ENCODE assay signal across 9 cellular contexts in genomic region chr7:91929463-91929862, GRCh38. TPM values are rescaled to one million over a fixed set of nuclear protein-coding genes. Genes with fewer than 3 reads are reported as not detected.
DNase-seq lines count a peak whose midpoint lies in the region; ATAC-seq, FAIRE-seq and TF ChIP-seq lines count a peak whose summit lies in the region.
"Had no signal": no experiment of that assay in that cellular context is flagged by ENCODE, and none has a peak within 500 bp of the region (broad histone marks: within the 10 kb centered on the region; RNA-seq: fewer than 3 reads in every experiment).

No MANE protein-coding gene starts in this region.

- H3K4me1 ChIP-seq in GM12878 (ENCODE audit: control insufficient read depth, insufficient read depth, low read length) = no peaks in the 10 kb centered on the region

- H3K27me3 ChIP-seq in GM12878 (replicated peaks in 1 of 2; ENCODE audit: control insufficient read depth in 2 of 2, insufficient read depth in 2 of 2, low read length in 1 of 2) = no peaks in the 10 kb centered on the region

- RAD21 ChIA-PET in GM12878 (lab: Charles Lee; ENCODE audit: unreplicated experiment) = no interaction called here

- no peak overlapping the region for H3K9ac ChIP-seq in GM12878 (ENCODE audit: control insufficient read depth, insufficient read depth, low read length)

- ATAC-seq in GM18502 (IDR thresholded peaks at IDR 0.05; ENCODE audit: poor library complexity, unreplicated experiment) (peak; percentile 94), GM21381 (IDR thresholded peaks at IDR 0.05; ENCODE audit: unreplicated experiment) (peak; percentile 83), HG03354 (IDR thresholded peaks at IDR 0.05; ENCODE audit: poor library complexity, severe bottlenecking, unreplicated experiment) (peak; percentile 91), GM12878 (peak; percentile 89)

- no peaks in the 10 kb centered on the region for H3K36me3 Mint-ChIP-seq in osteocyte (ENCODE audit: unreplicated experiment)

- TF ChIP-seq CTCF in GM12878 (IDR thresholded peaks at IDR 0.05 in 2 of 3, conservative IDR thresholded peaks at IDR 0.05 in 1 of 3; ENCODE audit: control insufficient read depth in 2 of 3, extremely low read depth in 1 of 3, insufficient read depth in 1 of 3, low read depth in 3 of 3, low read length in 3 of 3) (no peak), osteocyte (IDR thresholded peaks at IDR 0.05) (no peak)

- H3K79me2 ChIP-seq in GM12878 (ENCODE audit: control insufficient read depth, insufficient read depth, low read length) = no peaks in the 10 kb centered on the region

- H3K4me1 Mint-ChIP-seq in osteocyte (ENCODE audit: unreplicated experiment) = no peaks in the 10 kb centered on the region

- WGBS in GM12878 (ENCODE audit: insufficient coverage, insufficient replicate concordance, low lambda C conversion rate, missing lambda C conversion rate) = 22% methylated on average over 3 of the region's 3 CpGs

- POLR2A ChIA-PET in GM12878 (lab: Charles Lee) = no interaction called here

- no TSS peak for BruUV-seq in GM12878 (replicated peaks; lab: Mats Ljungman, UMichigan)

- no peak overlapping the region for H3K4me3 Mint-ChIP-seq in osteocyte (ENCODE audit: unreplicated experiment)

- DNase-seq in GM12878 (ENCODE audit: low read depth, low spot score) = no peak
- DNase-seq in RPMI8226 = no peak
- DNase-seq in osteocyte (ENCODE audit: extremely low spot score, unreplicated experiment) = no peak
- no peak for DNase-seq in hippocampal formation (lab: John Stamatoyannopoulos, UW)
- no peak for DNase-seq in substantia nigra (lab: John Stamatoyannopoulos, UW)
- DNase-seq: activated CD4-positive, alpha-beta T cell treated with anti-CD3 and anti-CD28 coated beads for 1 hour had no signal

- CTCF ChIA-PET in GM12878 (lab: Yijun Ruan, JAX) = no interaction called here

- TF ChIP-seq EP300 in GM12878 (IDR thresholded peaks at IDR 0.05; ENCODE audit: borderline replicate concordance in 1 of 2, control insufficient read depth in 1 of 2, low read depth in 2 of 2, low read length in 2 of 2) = no peak

- in situ Hi-C loops in GM12878 (cut with MboI) = no loop called here

- peak; percentile 49 for FAIRE-seq in GM12878 (lab: Jason Lieb, UNC)

- intact Hi-C loops in GM12878 (cut with micrococcal nuclease; ENCODE audit: unreplicated experiment) = no loop called here

- TF ChIP-seq RAD21 in GM12878 (IDR thresholded peaks at IDR 0.05; ENCODE audit: insufficient read depth, low read depth, low read length) = no peak

- peaks cover 54% of the 10 kb centered on the region for H3K27me3 Mint-ChIP-seq in osteocyte (ENCODE audit: unreplicated experiment)

- no peaks in the 10 kb centered on the region for H3K9me3 Mint-ChIP-seq in osteocyte (ENCODE audit: unreplicated experiment)

- no peak overlapping the region for H3K4me2 ChIP-seq in GM12878 (ENCODE audit: control insufficient read depth, insufficient read depth)

- no peaks in the 10 kb centered on the region for H3K36me3 ChIP-seq in GM12878 (ENCODE audit: control insufficient read depth in 2 of 2, insufficient read depth in 2 of 2, low read length in 1 of 2)

- SMC1A ChIA-PET in GM12878 (lab: Charles Lee; ENCODE audit: uncharacterized antibody, unreplicated experiment) = no interaction called here

- H3K27ac Mint-ChIP-seq in osteocyte (ENCODE audit: unreplicated experiment) = no peak overlapping the region

- no peak for TF ChIP-seq POLR2A in GM12878 (IDR thresholded peaks at IDR 0.05; ENCODE audit: low read depth, low read length)

- no peak overlapping the region for H3K4me3 ChIP-seq in GM12878

- no peaks in the 10 kb centered on the region for H3K9me3 ChIP-seq in GM12878 (replicated peaks; ENCODE audit: control insufficient read depth, insufficient read depth, low read length)

- H4K20me1 ChIP-seq in GM12878 (ENCODE audit: control insufficient read depth, insufficient read depth) = no peaks in the 10 kb centered on the region

- H3K27ac ChIP-seq in GM12878 (ENCODE audit: control insufficient read depth, insufficient read depth) = no peak overlapping the region
- no peak overlapping the region for H3K27ac ChIP-seq in substantia nigra (ENCODE audit: low read depth, low read length, poor library complexity, severe bottlenecking)

- no peak overlapping the region for H2AFZ ChIP-seq in GM12878 (ENCODE audit: control insufficient read depth, low read depth, low read length)

TF ChIP-seq in GM12878, 131 proteins besides CTCF, POLR2A, EP300 and RAD21:
- TF ChIP-seq ZBTB40 (IDR thresholded peaks at IDR 0.05; ENCODE audit: borderline replicate concordance) = no peak
- TF ChIP-seq JUNB (IDR thresholded peaks at IDR 0.05) = peak; percentile 33; the same call in 1 of the 2 replicates

RNA-seq across cellular contexts. Expression of gene AKAP9, which starts 11.2 kb away (rescaled TPM):
- 258 and 262 TPM in 2 replicates for total RNA-seq in GM12878 (2013; cell fraction: nucleolus; rRNA removed)
- total RNA-seq in GM12878 (2014; rRNA removed) (31.6 and 36.7 TPM in 2 replicates), GM12878 (2014; rRNA removed; fragmentation: Illumina TruSeq; extraction: Trizol) (62.8 TPM in 2 replicates), GM12878 (2021) (27.8 and 28.6 TPM in 2 replicates), osteocyte (44.9 and 47.2 TPM in 2 replicates)
- polyA plus RNA-seq in GM12878 (2011; ENCODE audit: low read depth) = 16.7 TPM
- polyA plus RNA-seq in GM12878 (2011; rRNA removed) (30.6 and 52.0 TPM in 2 replicates), GM12878 (2014; fragmentation: Illumina TruSeq; extraction: Trizol) (31.6 and 44.3 TPM in 2 replicates), GM12878 (2014; fragmentation: Nextera tagmentation; extraction: Ambion mirVana) (10 to 100 TPM; 21.1 to 42.8 TPM), GM12878 (2014; rRNA removed) (14.6 and 22.0 TPM in 2 replicates), GM12878 (2016; fragmentation: Nextera tagmentation; extraction: Ambion mirVana) (10 to 100 TPM; 41.3 to 46.8 TPM)
- 7.9 and 8.1 TPM in 2 replicates for polyA plus RNA-seq in GM12878 (2011; cell fraction: cytosol; rRNA removed)
- 33.4 and 37.0 TPM in 2 replicates for polyA plus RNA-seq in GM12878 (2011; cell fraction: nucleus; rRNA removed)
- polyA plus RNA-seq in GM12878 (2012) = 26.2 and 26.6 TPM in 2 replicates
- polyA minus RNA-seq in GM12878 (2011; rRNA and poly(A)+ RNA removed) = 21.4 and 35.3 TPM in 2 replicates
- polyA minus RNA-seq in GM12878 (2011; cell fraction: cytosol; rRNA and poly(A)+ RNA removed) = 13.9 and 17.5 TPM in 2 replicates
- polyA minus RNA-seq in GM12878 (2011; cell fraction: nucleus; rRNA and poly(A)+ RNA removed) = 44.7 and 70.8 TPM in 2 replicates

RNA-seq across cellular contexts. Expression of gene MTERF1, which starts 49.0 kb away (rescaled TPM):
- total RNA-seq in GM12878 (2013; cell fraction: nucleolus; rRNA removed) = 51.2 and 52.1 TPM in 2 replicates
- 14.7 and 20.1 TPM in 2 replicates for total RNA-seq in GM12878 (2014; rRNA removed)
- 26.2 and 29.1 TPM in 2 replicates for total RNA-seq in GM12878 (2014; rRNA removed; fragmentation: Illumina TruSeq; extraction: Trizol)
- 19.0 and 19.1 TPM in 2 replicates for total RNA-seq in GM12878 (2021)
- 13.1 TPM for polyA plus RNA-seq in GM12878 (2011; ENCODE audit: low read depth)
- 23.4 and 41.6 TPM in 2 replicates for polyA plus RNA-seq in GM12878 (2011; rRNA removed)
- polyA plus RNA-seq in GM12878 (2011; cell fraction: cytosol; rRNA removed) = 6.6 and 7.4 TPM in 2 replicates
- polyA plus RNA-seq in GM12878 (2011; cell fraction: nucleus; rRNA removed) = 16.0 and 16.8 TPM in 2 replicates
- polyA plus RNA-seq in GM12878 (2012) = 14.4 and 14.9 TPM in 2 replicates
- polyA plus RNA-seq in GM12878 (2014; fragmentation: Illumina TruSeq; extraction: Trizol) = 27.5 and 39.1 TPM in 2 replicates
- polyA plus RNA-seq in GM12878 (2014; fragmentation: Nextera tagmentation; extraction: Ambion mirVana) = 10 to 100 TPM; 30.7 to 38.7 TPM
- 15.6 and 16.9 TPM in 2 replicates for polyA plus RNA-seq in GM12878 (2014; rRNA removed)
- polyA plus RNA-seq in GM12878 (2016; fragmentation: Nextera tagmentation; extraction: Ambion mirVana) = 10 to 100 TPM; 28.6 to 29.2 TPM
- polyA minus RNA-seq in GM12878 (2011; rRNA and poly(A)+ RNA removed) = 19.3 and 35.4 TPM in 2 replicates
- 2.3 and 3.7 TPM in 2 replicates for polyA minus RNA-seq in GM12878 (2011; cell fraction: cytosol; rRNA and poly(A)+ RNA removed)
- polyA minus RNA-seq in GM12878 (2011; cell fraction: nucleus; rRNA and poly(A)+ RNA removed) = 23.8 and 31.6 TPM in 2 replicates
- total RNA-seq in osteocyte = 10.2 and 10.7 TPM in 2 replicates
